Comparison of ENCODE assay signal across 21 cellular contexts in genomic region chr7:3005257-3005656, GRCh38. TPM values are rescaled to one million over a fixed set of nuclear protein-coding genes. Genes with fewer than 3 reads are reported as not detected.
DNase-seq lines count a peak whose midpoint lies in the region; ATAC-seq and TF ChIP-seq lines count a peak whose summit lies in the region.
"Had no signal": no experiment of that assay in that cellular context is flagged by ENCODE, and none has a peak within 500 bp of the region (broad histone marks: within the 10 kb centered on the region; RNA-seq: fewer than 3 reads in every experiment).

No MANE protein-coding gene starts in this region.

- no peak overlapping the region for H3K4me3 ChIP-seq in SK-N-MC
- no peak overlapping the region for H3K4me3 ChIP-seq in lower lobe of right lung

- H3K4me3 Mint-ChIP-seq in activated T-cell treated with anti-CD3 and anti-CD28 coated beads, Interleukin-2, amount 50 U/mL, for 72 hours = no peak overlapping the region
- H3K4me3 Mint-ChIP-seq: CD4-positive, CD25-positive, alpha-beta regulatory T cell had no signal

- intact Hi-C loops in lower lobe of right lung (cut with DNase I) = no loop called here

- peaks cover 24% of the 10 kb centered on the region for H3K4me1 Mint-ChIP-seq in activated T-cell treated with anti-CD3 and anti-CD28 coated beads, Interleukin-2, amount 50 U/mL, for 72 hours (ENCODE audit: low read depth)

- no peak for TF ChIP-seq CTCF in lower lobe of right lung (IDR thresholded peaks at IDR 0.05)

- no peaks in the 10 kb centered on the region for H3K27me3 Mint-ChIP-seq in activated T-cell treated with anti-CD3 and anti-CD28 coated beads, Interleukin-2, amount 50 U/mL, for 72 hours (ENCODE audit: low read depth)
- H3K27me3 Mint-ChIP-seq: CD4-positive, CD25-positive, alpha-beta regulatory T cell had no signal

- H3K4me1 ChIP-seq in lower lobe of right lung = no peaks in the 10 kb centered on the region
- H3K4me1 ChIP-seq: BE2C had no signal

- peak; percentile 8 for DNase-seq in activated T-cell treated with anti-CD3 and anti-CD28 coated beads, Interleukin-2, amount 50 U/mL, for 1 hour
- DNase-seq in activated T-cell treated with anti-CD3 and anti-CD28 coated beads, Interleukin-2, amount 50 U/mL, for 72 hours = no peak
- DNase-seq in SK-N-MC (ENCODE audit: low read depth, low spot score) = no peak
- peak; percentile 39 for DNase-seq in islet precursor cell
- DNase-seq in NCI-H2029 (lab: John Stamatoyannopoulos, UW) = no peak
- no peak for DNase-seq in lower lobe of right lung
- DNase-seq: 8988T; BE2C; CD4-positive, CD25-positive, alpha-beta regulatory T cell; COR-L47; DMS 273 treated with DMSO at 0.1 percent for 48 hours; DND-41; GF-D8; GOT3; NCI-H1092 treated with DMSO at 0.1 percent for 48 hours; NCI-H146; NCI-H2081; Right ventricle myocardium superior had no signal

- no peak for ATAC-seq in activated T-cell treated with anti-CD3 and anti-CD28 coated beads, Interleukin-2, amount 50 U/mL, for 72 hours (replicated peaks in 1 of 2)
- ATAC-seq in HG03280 (IDR thresholded peaks at IDR 0.05; ENCODE audit: unreplicated experiment) = no peak
- no peak for ATAC-seq in lower lobe of right lung
- no peak for ATAC-seq in GM18861 (IDR thresholded peaks at IDR 0.05; ENCODE audit: unreplicated experiment)

- H3K36me3 Mint-ChIP-seq in activated T-cell treated with anti-CD3 and anti-CD28 coated beads, Interleukin-2, amount 50 U/mL, for 72 hours (ENCODE audit: insufficient read depth in 2 of 2) = peaks cover 3 to 23% of the 10 kb centered on the region in 2 donors

- no peaks in the 10 kb centered on the region for H3K27me3 ChIP-seq in lower lobe of right lung (ENCODE audit: low read depth)
- H3K27me3 ChIP-seq: BE2C had no signal

- H3K9me3 Mint-ChIP-seq in activated T-cell treated with anti-CD3 and anti-CD28 coated beads, Interleukin-2, amount 50 U/mL, for 72 hours = no peaks in the 10 kb centered on the region
- H3K9me3 Mint-ChIP-seq: CD4-positive, CD25-positive, alpha-beta regulatory T cell had no signal

- no peak overlapping the region for H3K27ac Mint-ChIP-seq in activated T-cell treated with anti-CD3 and anti-CD28 coated beads, Interleukin-2, amount 50 U/mL, for 72 hours

- H3K27ac ChIP-seq in SK-N-MC = peak overlapping the region; percentile 74
- H3K27ac ChIP-seq in lower lobe of right lung = no peak overlapping the region

- H3K9me3 ChIP-seq in SK-N-MC (ENCODE audit: low read depth, low read length) (no peaks in the 10 kb centered on the region), lower lobe of right lung (no peaks in the 10 kb centered on the region)
- H3K9me3 ChIP-seq: BE2C had no signal

- H3K36me3 ChIP-seq in SK-N-MC (ENCODE audit: insufficient read depth, low read length) (no peaks in the 10 kb centered on the region), lower lobe of right lung (no peaks in the 10 kb centered on the region)
- H3K36me3 ChIP-seq: BE2C had no signal

- no peak overlapping the region for H3K9ac ChIP-seq in SK-N-MC (ENCODE audit: insufficient read length)

RNA-seq across cellular contexts. Expression of gene CARD11, which starts 38.4 kb away (rescaled TPM):
- total RNA-seq in activated T-cell treated with anti-CD3 and anti-CD28 coated beads, Interleukin-2, amount 50 U/mL, for 72 hours = 100 to 1,000 TPM; 101 to 114 TPM
- 5.7 TPM for total RNA-seq in lower lobe of right lung
- total RNA-seq: LHCN-M2 had no signal

Comparison
In these comparisons a context has a peak if more than half of its experiments do, and no peak if none do; other contexts are left out.
1. DNase-seq: peak in activated T-cell treated with anti-CD3 and anti-CD28 coated beads, Interleukin-2, amount 50 U/mL, for 1 hour (single experiment) and islet precursor cell (single experiment); none in activated T-cell treated with anti-CD3 and anti-CD28 coated beads, Interleukin-2, amount 50 U/mL, for 72 hours (0 of 2), SK-N-MC (single experiment), NCI-H2029 (single experiment) and lower lobe of right lung (single experiment).
2. RNA of gene CARD11, which starts 38.4 kb away (total RNA-seq): 101 to 114 TPM in activated T-cell treated with anti-CD3 and anti-CD28 coated beads, Interleukin-2, amount 50 U/mL, for 72 hours; 5.7 TPM in lower lobe of right lung (single experiment); every median in the first group is over 10 times any median in the second.